Comparison of ENCODE assay signal across 12 cellular contexts in genomic region chr19:14564651-14565297, GRCh38. TPM values are rescaled to one million over a fixed set of nuclear protein-coding genes. Genes with fewer than 3 reads are reported as not detected.
DNase-seq lines count a peak whose midpoint lies in the region; ATAC-seq, FAIRE-seq and TF ChIP-seq lines count a peak whose summit lies in the region.
"Not testable (repeated sequence)": the region's sequence is repeated elsewhere in the genome, so short reads cannot be mapped to it uniquely, and the experiment has no call there.
"Had no signal": no experiment of that assay in that cellular context is flagged by ENCODE, and none has a peak within 500 bp of the region (broad histone marks: within the 10 kb centered on the region; RNA-seq: fewer than 3 reads in every experiment).

No MANE protein-coding gene starts in this region.

- not testable (repeated sequence) for H3K36me3 ChIP-seq in Karpas-422 (ENCODE audit: insufficient read depth, low read length)
- peaks cover 0 to 17% of the 10 kb centered on the region in 2 experiments for H3K36me3 ChIP-seq in SK-N-SH (replicated peaks in 1 of 2; ENCODE audit: control insufficient read depth in 1 of 2, insufficient read depth in 2 of 2, low read length in 1 of 2)
- peaks cover 6 to 17% of the 10 kb centered on the region in 2 experiments; a peak in 3 of 5 replicates for H3K36me3 ChIP-seq in HepG2 (replicated peaks in 1 of 2; ENCODE audit: control insufficient read depth in 1 of 2, insufficient read depth in 2 of 2, low read length in 2 of 2)

- H3K9me3 ChIP-seq in A549; Karpas-422 (ENCODE audit: low read length); SK-N-SH; HepG2 (ENCODE audit: low read length): not testable (repeated sequence)

- TF ChIP-seq CTCF in A549 (IDR thresholded peaks at IDR 0.05); SK-N-SH (IDR thresholded peaks at IDR 0.05); HepG2 (CRISPR knock-in tag; IDR thresholded peaks at IDR 0.05): not testable (repeated sequence)

- in situ Hi-C loops in HepG2 (cut with HindIII; ENCODE audit: extremely low pct_ligation_motif_present, low pct_unique_long_range_greater_than_20kb), result not testable (repeated sequence)

- H3K4me2 ChIP-seq in A549; Karpas-422 (ENCODE audit: low read depth, low read length, poor library complexity, severe bottlenecking); SK-N-SH; HepG2 (ENCODE audit: low read depth, low read length): not testable (repeated sequence)

- not testable (repeated sequence) for H3K27ac ChIP-seq in A549; Karpas-422 (ENCODE audit: low read length); SK-N-SH (ENCODE audit: low read depth in 2 of 2, low read length in 1 of 2); HepG2 (ENCODE audit: extremely low read length, insufficient read depth, low read length)

- H3F3A ChIP-seq in SK-N-SH (replicated peaks; ENCODE audit: insufficient read depth), result not testable (repeated sequence)

- not testable (repeated sequence) for H3K4me3 Mint-ChIP-seq in activated T-cell treated with anti-CD3 and anti-CD28 coated beads, Interleukin-2, amount 50 U/mL, for 24 hours; central memory CD8-positive, alpha-beta T cell; stimulated activated naive CD8-positive, alpha-beta T cell treated with anti-CD3 and anti-CD28 coated beads, Interleukin-15, amount 100 ng/mL, for 72 hours

- not testable (repeated sequence) for H3K27me3 Mint-ChIP-seq in activated T-cell treated with anti-CD3 and anti-CD28 coated beads, Interleukin-2, amount 50 U/mL, for 24 hours; central memory CD8-positive, alpha-beta T cell; stimulated activated naive CD8-positive, alpha-beta T cell treated with anti-CD3 and anti-CD28 coated beads, Interleukin-15, amount 100 ng/mL, for 72 hours

- intact Hi-C loops in HepG2 (cut with micrococcal nuclease; ENCODE audit: unreplicated experiment), result not testable (repeated sequence)

- not testable (repeated sequence) for H3K9me2 ChIP-seq in Karpas-422 (replicated peaks; ENCODE audit: insufficient read depth, low read length); SK-N-SH

- not testable (repeated sequence) for H3K9ac ChIP-seq in Karpas-422 (ENCODE audit: low read length); SK-N-SH; HepG2 (ENCODE audit: insufficient read depth, low read depth, low read length)

- H2AFZ ChIP-seq in Karpas-422 (ENCODE audit: low read length); SK-N-SH (ENCODE audit: low read depth); HepG2 (ENCODE audit: low read length): not testable (repeated sequence)

- not testable (repeated sequence) for H4K20me1 ChIP-seq in Karpas-422 (ENCODE audit: insufficient read depth, low read depth, low read length); SK-N-SH (ENCODE audit: insufficient read depth); HepG2 (ENCODE audit: insufficient read depth, low read length)

- H3K79me2 ChIP-seq in Karpas-422 (ENCODE audit: low read length), result peaks cover 36% of the 10 kb centered on the region
- H3K79me2 ChIP-seq in SK-N-SH (ENCODE audit: insufficient read depth); HepG2 (ENCODE audit: insufficient read depth, low read length): not testable (repeated sequence)

- H3K36me3 Mint-ChIP-seq in activated T-cell treated with anti-CD3 and anti-CD28 coated beads, Interleukin-2, amount 50 U/mL, for 24 hours (ENCODE audit: low read depth), result peaks cover 54% of the 10 kb centered on the region
- H3K36me3 Mint-ChIP-seq in central memory CD8-positive, alpha-beta T cell (ENCODE audit: insufficient read depth), result peaks cover 14% of the 10 kb centered on the region

- POLR2A ChIA-PET in A549 (lab: Yijun Ruan, JAX); SK-N-SH (lab: Yijun Ruan, JAX); HepG2 (lab: Yijun Ruan, JAX): not testable (repeated sequence)

- not testable (repeated sequence) for H3K9me3 Mint-ChIP-seq in activated T-cell treated with anti-CD3 and anti-CD28 coated beads, Interleukin-2, amount 50 U/mL, for 24 hours; central memory CD8-positive, alpha-beta T cell; stimulated activated naive CD8-positive, alpha-beta T cell treated with anti-CD3 and anti-CD28 coated beads, Interleukin-15, amount 100 ng/mL, for 72 hours

- not testable (repeated sequence) for H3K27me3 ChIP-seq in Karpas-422 (ENCODE audit: low read length); SK-N-SH (ENCODE audit: insufficient read depth); HepG2 (ENCODE audit: control insufficient read depth in 1 of 2, insufficient read depth in 2 of 2, low read length in 2 of 2)

- 0 out of 6 replicates have a peak, but pooled peaks of 1 of the 2 experiments have one; percentile 4 for ATAC-seq in A549
- not testable (repeated sequence) for ATAC-seq in central memory CD8-positive, alpha-beta T cell (replicated peaks; ENCODE audit: extremely low read depth, poor library complexity, severe bottlenecking); HepG2
- ATAC-seq in stimulated activated naive CD8-positive, alpha-beta T cell treated with anti-CD3 and anti-CD28 coated beads, Interleukin-15, amount 100 ng/mL, for 72 hours, result peak; percentile 7

- CTCF ChIA-PET in A549 (lab: Yijun Ruan, JAX) (interaction anchor here (8.3 kb wide), 1 partner anchor 8 kb away, joined by 39 read pairs; no protein-coding TSS in a partner anchor), SK-N-SH (lab: Yijun Ruan, JAX) (interaction anchor here (1.4 to 2.0 kb wide), 2 partner anchors 7 to 8 kb away, joined by 6 to 11 read pairs; partner anchors contain the start of gene NDUFB7)
- CTCF ChIA-PET in HepG2 (lab: Yijun Ruan, JAX; ENCODE audit: low intra/inter-chr PET ratio, low total read pairs), result not testable (repeated sequence)

- TF ChIP-seq POLR2A in A549 (IDR thresholded peaks at IDR 0.05; ENCODE audit: low read length); GM12892 (IDR thresholded peaks at IDR 0.05; ENCODE audit: low read depth, low read length); HepG2 (IDR thresholded peaks at IDR 0.05; ENCODE audit: insufficient read depth in 1 of 2, low read depth in 2 of 2, low read length in 2 of 2): not testable (repeated sequence)

- TF ChIP-seq EP300 in A549 (IDR thresholded peaks at IDR 0.05); SK-N-SH (IDR thresholded peaks at IDR 0.05; ENCODE audit: borderline replicate concordance in 1 of 2, low read depth in 1 of 2, low read length in 1 of 2); HepG2 (IDR thresholded peaks at IDR 0.05; ENCODE audit: low read depth in 2 of 2, low read length in 2 of 2); HepG2 (CRISPR knock-in tag; IDR thresholded peaks at IDR 0.05; ENCODE audit: borderline replicate concordance): not testable (repeated sequence)

- peak overlapping the region; percentile 14 for H3K27ac Mint-ChIP-seq in activated T-cell treated with anti-CD3 and anti-CD28 coated beads, Interleukin-2, amount 50 U/mL, for 24 hours
- peak overlapping the region; percentile 22 for H3K27ac Mint-ChIP-seq in central memory CD8-positive, alpha-beta T cell (ENCODE audit: low read depth)
- not testable (repeated sequence) for H3K27ac Mint-ChIP-seq in stimulated activated naive CD8-positive, alpha-beta T cell treated with anti-CD3 and anti-CD28 coated beads, Interleukin-15, amount 100 ng/mL, for 72 hours

- DNase-seq in A549 (ENCODE audit: low read depth in 1 of 2, low spot score in 1 of 2); GM12892 (ENCODE audit: insufficient read length); activated T-cell treated with anti-CD3 and anti-CD28 coated beads, Interleukin-2, amount 50 U/mL, for 24 hours; central memory CD8-positive, alpha-beta T cell (ENCODE audit: low spot score in 2 of 2); HepG2 (ENCODE audit: low spot score); stimulated activated naive CD8-positive, alpha-beta T cell treated with anti-CD3 and anti-CD28 coated beads, Interleukin-15, amount 100 ng/mL, for 72 hours: not testable (repeated sequence)
- peak; percentile 58 for DNase-seq in Karpas-422
- DNase-seq in SK-N-SH, result peak; percentile 32

- TF ChIP-seq RAD21 in A549 (conservative IDR thresholded peaks at IDR 0.05 in 1 of 2, IDR thresholded peaks at IDR 0.05 in 1 of 2); SK-N-SH (IDR thresholded peaks at IDR 0.05; ENCODE audit: low read length); HepG2 (CRISPR knock-in tag; IDR thresholded peaks at IDR 0.05): not testable (repeated sequence)

- FAIRE-seq in A549 (lab: Jason Lieb, UNC); HepG2 (lab: Jason Lieb, UNC): not testable (repeated sequence)
- FAIRE-seq in GM12892 (lab: Jason Lieb, UNC), result peak; percentile 57

- 91% methylated on average over 10 of the region's 22 CpGs for whole genome bisulfite sequencing in A549 (ENCODE audit: missing lambda C conversion rate)
- WGBS in SK-N-SH (ENCODE audit: low lambda C conversion rate), result 93% methylated on average over 14 of the region's 22 CpGs
- 97% methylated on average over 20 of the region's 22 CpGs for WGBS in HepG2 (ENCODE audit: low lambda C conversion rate)

- not testable (repeated sequence) for H3K4me3 ChIP-seq in A549; Karpas-422 (ENCODE audit: low read length); SK-N-SH (ENCODE audit: low read depth in 2 of 2, low read length in 1 of 2); HepG2 (replicated peaks in 1 of 3; ENCODE audit: insufficient read depth in 1 of 3, low read depth in 2 of 3, low read length in 3 of 3)

- peaks cover 42% of the 10 kb centered on the region for H3K4me1 Mint-ChIP-seq in activated T-cell treated with anti-CD3 and anti-CD28 coated beads, Interleukin-2, amount 50 U/mL, for 24 hours (ENCODE audit: low read depth)
- peaks cover 53% of the 10 kb centered on the region for H3K4me1 Mint-ChIP-seq in central memory CD8-positive, alpha-beta T cell
- peaks cover 85% of the 10 kb centered on the region for H3K4me1 Mint-ChIP-seq in stimulated activated naive CD8-positive, alpha-beta T cell treated with anti-CD3 and anti-CD28 coated beads, Interleukin-15, amount 100 ng/mL, for 72 hours

- H3K4me1 ChIP-seq in A549; SK-N-SH (ENCODE audit: control insufficient read depth in 1 of 2, insufficient read depth in 2 of 2, low read depth in 1 of 2, low read length in 1 of 2): not testable (repeated sequence)
- H3K4me1 ChIP-seq in Karpas-422 (ENCODE audit: low read length) (peaks cover 11% of the 10 kb centered on the region), HepG2 (ENCODE audit: insufficient read depth, low read length) (peaks cover 15% of the 10 kb centered on the region; the same call in 1 of the 2 replicates)

- BruUV-seq in HepG2 (replicated peaks; lab: Mats Ljungman, UMichigan), result TSS peak; percentile 50

RNA-seq across cellular contexts. Expression of gene NDUFB7, which starts 7.1 kb away (rescaled TPM):
- polyA plus RNA-seq in A549 (2011; rRNA removed) (73.7 and 82.3 TPM in 2 replicates), A549 (2017; fragmentation: RNase III; extraction: RNeasy Plus Mini Kit Qiagen cat#74134 plus additional on column Dnase treatment) (158 to 164 TPM (median 161 TPM) in 3 replicates), SK-N-SH (2012; rRNA removed) (458 and 465 TPM in 2 replicates), HepG2 (2011; rRNA removed) (156 and 192 TPM in 2 replicates)
- polyA plus RNA-seq in A549 (2012; cell fraction: cytosol; rRNA removed), result 444 and 555 TPM in 2 replicates
- polyA plus RNA-seq in A549 (2012; cell fraction: nucleus; rRNA removed), result 310 and 479 TPM in 2 replicates
- polyA minus RNA-seq in A549 (2011; rRNA and poly(A)+ RNA removed), result 11.0 and 11.1 TPM in 2 replicates
- polyA plus RNA-seq in GM12892 (2012; ENCODE audit: missing spikeins), result 95.4 TPM
- 230 and 370 TPM in 2 replicates for total RNA-seq in Karpas-422 (2014; rRNA removed; shearing (Covaris generic); ENCODE audit: low replicate concordance)
- polyA plus RNA-seq in SK-N-SH (2012; cell fraction: cytosol; rRNA removed), result 199 and 306 TPM in 2 replicates
- polyA plus RNA-seq in SK-N-SH (2012; cell fraction: nucleus; rRNA removed), result 166 and 323 TPM in 2 replicates
- 198 and 244 TPM in 2 replicates for total RNA-seq in HepG2 (2016; rRNA removed; fragmentation: Illumina TruSeq; extraction: Trizol)
- total RNA-seq in HepG2 (2016; cell fraction: cytosol; rRNA removed; fragmentation: Illumina TruSeq; extraction: Trizol; ENCODE audit: low read depth), result 82.1 and 95.0 TPM in 2 replicates
- 211 and 273 TPM in 2 replicates for total RNA-seq in HepG2 (2016; cell fraction: insoluble cytoplasmic fraction; rRNA removed; fragmentation: Illumina TruSeq; extraction: Trizol)
- total RNA-seq in HepG2 (2016; cell fraction: membrane; rRNA removed; fragmentation: Illumina TruSeq; extraction: Trizol), result 110 and 154 TPM in 2 replicates
- total RNA-seq in HepG2 (2016; cell fraction: nucleus; rRNA removed; fragmentation: Illumina TruSeq; extraction: Trizol), result 70.6 and 78.7 TPM in 2 replicates
- 190 and 437 TPM in 2 replicates for polyA plus RNA-seq in HepG2 (2011; cell fraction: cytosol; rRNA removed)
- polyA plus RNA-seq in HepG2 (2011; cell fraction: nucleus; rRNA removed), result 175 and 191 TPM in 2 replicates
- 61.7 and 64.5 TPM in 2 replicates for polyA plus RNA-seq in HepG2 (2012)
- polyA plus RNA-seq in HepG2 (2016; cell fraction: cytosol; fragmentation: Illumina TruSeq; extraction: Trizol; ENCODE audit: low read depth), result 81.2 and 92.7 TPM in 2 replicates
- polyA plus RNA-seq in HepG2 (2016; cell fraction: insoluble cytoplasmic fraction; fragmentation: Illumina TruSeq; extraction: Trizol; ENCODE audit: low read depth), result 241 and 259 TPM in 2 replicates
- polyA plus RNA-seq in HepG2 (2016; cell fraction: membrane; fragmentation: Illumina TruSeq; extraction: Trizol; ENCODE audit: low read depth), result 104 and 120 TPM in 2 replicates
- 132 and 145 TPM in 2 replicates for polyA plus RNA-seq in HepG2 (2016; cell fraction: nucleus; fragmentation: Illumina TruSeq; extraction: Trizol; ENCODE audit: insufficient read depth, low read depth)
- polyA minus RNA-seq in HepG2 (2011; rRNA and poly(A)+ RNA removed; ENCODE audit: low replicate concordance), result 70.0 and 85.2 TPM in 2 replicates
- polyA minus RNA-seq in HepG2 (2011; cell fraction: cytosol; rRNA and poly(A)+ RNA removed), result 35.3 and 38.9 TPM in 2 replicates
- 12.1 and 13.1 TPM in 2 replicates for polyA minus RNA-seq in HepG2 (2011; cell fraction: nucleus; rRNA and poly(A)+ RNA removed)

RNA-seq across cellular contexts. Expression of gene CLEC17A, which starts 18.1 kb away (rescaled TPM):
- not detected in 2 replicates for polyA plus RNA-seq in A549 (2011; rRNA removed)
- not detected in 2 replicates for polyA plus RNA-seq in A549 (2012; cell fraction: cytosol; rRNA removed)
- not detected in 2 replicates for polyA plus RNA-seq in A549 (2012; cell fraction: nucleus; rRNA removed)
- not detected in 3 replicates for polyA plus RNA-seq in A549 (2017; fragmentation: RNase III; extraction: RNeasy Plus Mini Kit Qiagen cat#74134 plus additional on column Dnase treatment)
- polyA minus RNA-seq in A549 (2011; rRNA and poly(A)+ RNA removed), result not detected in 2 replicates
- polyA plus RNA-seq in GM12892 (2012; ENCODE audit: missing spikeins), result 67.4 TPM
- 7.4 and 17.6 TPM in 2 replicates for total RNA-seq in Karpas-422 (2014; rRNA removed; shearing (Covaris generic); ENCODE audit: low replicate concordance)
- 0.05 TPM in 1 of 2 replicates, not detected in the other for polyA plus RNA-seq in SK-N-SH (2012; rRNA removed)
- polyA plus RNA-seq in SK-N-SH (2012; cell fraction: cytosol; rRNA removed), result 0.01 TPM in 1 of 2 replicates, not detected in the other
- polyA plus RNA-seq in SK-N-SH (2012; cell fraction: nucleus; rRNA removed), result 0.15 and 0.19 TPM in 2 replicates
- total RNA-seq in HepG2 (2016; rRNA removed; fragmentation: Illumina TruSeq; extraction: Trizol), result not detected in 2 replicates
- total RNA-seq in HepG2 (2016; cell fraction: cytosol; rRNA removed; fragmentation: Illumina TruSeq; extraction: Trizol; ENCODE audit: low read depth), result not detected in 2 replicates
- total RNA-seq in HepG2 (2016; cell fraction: insoluble cytoplasmic fraction; rRNA removed; fragmentation: Illumina TruSeq; extraction: Trizol), result not detected in 2 replicates
- not detected in 2 replicates for total RNA-seq in HepG2 (2016; cell fraction: membrane; rRNA removed; fragmentation: Illumina TruSeq; extraction: Trizol)
- not detected in 2 replicates for total RNA-seq in HepG2 (2016; cell fraction: nucleus; rRNA removed; fragmentation: Illumina TruSeq; extraction: Trizol)
- not detected in 2 replicates for polyA plus RNA-seq in HepG2 (2011; rRNA removed)
- polyA plus RNA-seq in HepG2 (2011; cell fraction: cytosol; rRNA removed), result not detected in 2 replicates
- not detected in 2 replicates for polyA plus RNA-seq in HepG2 (2011; cell fraction: nucleus; rRNA removed)
- not detected in 2 replicates for polyA plus RNA-seq in HepG2 (2012)
- not detected in 2 replicates for polyA plus RNA-seq in HepG2 (2016; cell fraction: cytosol; fragmentation: Illumina TruSeq; extraction: Trizol; ENCODE audit: low read depth)
- not detected in 2 replicates for polyA plus RNA-seq in HepG2 (2016; cell fraction: insoluble cytoplasmic fraction; fragmentation: Illumina TruSeq; extraction: Trizol; ENCODE audit: low read depth)
- not detected in 2 replicates for polyA plus RNA-seq in HepG2 (2016; cell fraction: membrane; fragmentation: Illumina TruSeq; extraction: Trizol; ENCODE audit: low read depth)
- polyA plus RNA-seq in HepG2 (2016; cell fraction: nucleus; fragmentation: Illumina TruSeq; extraction: Trizol; ENCODE audit: insufficient read depth, low read depth), result not detected in 2 replicates
- polyA minus RNA-seq in HepG2 (2011; rRNA and poly(A)+ RNA removed; ENCODE audit: low replicate concordance), result 0.33 TPM in 1 of 2 replicates, not detected in the other
- not detected in 2 replicates for polyA minus RNA-seq in HepG2 (2011; cell fraction: cytosol; rRNA and poly(A)+ RNA removed)
- polyA minus RNA-seq in HepG2 (2011; cell fraction: nucleus; rRNA and poly(A)+ RNA removed), result not detected in 2 replicates
- total RNA-seq: A172, Calu3, Right ventricle myocardium superior had no signal
- polyA plus RNA-seq: BJ had no signal

RNA-seq across cellular contexts. Expression of gene TECR, which starts 35.4 kb away (rescaled TPM):
- polyA plus RNA-seq in A549 (2011; rRNA removed), result 74.4 and 87.7 TPM in 2 replicates
- 109 and 151 TPM in 2 replicates for polyA plus RNA-seq in A549 (2012; cell fraction: cytosol; rRNA removed)
- polyA plus RNA-seq in A549 (2012; cell fraction: nucleus; rRNA removed), result 315 and 372 TPM in 2 replicates
- 118 to 149 TPM (median 139 TPM) in 3 replicates for polyA plus RNA-seq in A549 (2017; fragmentation: RNase III; extraction: RNeasy Plus Mini Kit Qiagen cat#74134 plus additional on column Dnase treatment)
- 239 and 266 TPM in 2 replicates for polyA minus RNA-seq in A549 (2011; rRNA and poly(A)+ RNA removed)
- polyA plus RNA-seq in GM12892 (2012; ENCODE audit: missing spikeins), result 29.1 TPM
- 45.1 and 81.4 TPM in 2 replicates for total RNA-seq in Karpas-422 (2014; rRNA removed; shearing (Covaris generic); ENCODE audit: low replicate concordance)
- 87.9 and 110 TPM in 2 replicates for polyA plus RNA-seq in SK-N-SH (2012; rRNA removed)
- 32.4 and 57.6 TPM in 2 replicates for polyA plus RNA-seq in SK-N-SH (2012; cell fraction: cytosol; rRNA removed)
- 142 and 144 TPM in 2 replicates for polyA plus RNA-seq in SK-N-SH (2012; cell fraction: nucleus; rRNA removed)
- 25.9 and 54.9 TPM in 2 replicates for total RNA-seq in HepG2 (2016; rRNA removed; fragmentation: Illumina TruSeq; extraction: Trizol)
- total RNA-seq in HepG2 (2016; cell fraction: cytosol; rRNA removed; fragmentation: Illumina TruSeq; extraction: Trizol; ENCODE audit: low read depth), result 25.1 and 26.1 TPM in 2 replicates
- 24.8 and 55.4 TPM in 2 replicates for total RNA-seq in HepG2 (2016; cell fraction: insoluble cytoplasmic fraction; rRNA removed; fragmentation: Illumina TruSeq; extraction: Trizol)
- total RNA-seq in HepG2 (2016; cell fraction: membrane; rRNA removed; fragmentation: Illumina TruSeq; extraction: Trizol), result 23.9 and 26.8 TPM in 2 replicates
- total RNA-seq in HepG2 (2016; cell fraction: nucleus; rRNA removed; fragmentation: Illumina TruSeq; extraction: Trizol), result 68.9 and 76.1 TPM in 2 replicates
- 121 and 137 TPM in 2 replicates for polyA plus RNA-seq in HepG2 (2011; rRNA removed)
- 131 and 134 TPM in 2 replicates for polyA plus RNA-seq in HepG2 (2011; cell fraction: cytosol; rRNA removed)
- 178 and 205 TPM in 2 replicates for polyA plus RNA-seq in HepG2 (2011; cell fraction: nucleus; rRNA removed)
- polyA plus RNA-seq in HepG2 (2012), result 94.0 and 122 TPM in 2 replicates
- polyA plus RNA-seq in HepG2 (2016; cell fraction: cytosol; fragmentation: Illumina TruSeq; extraction: Trizol; ENCODE audit: low read depth), result 70.2 and 77.8 TPM in 2 replicates
- 52.7 and 78.7 TPM in 2 replicates for polyA plus RNA-seq in HepG2 (2016; cell fraction: insoluble cytoplasmic fraction; fragmentation: Illumina TruSeq; extraction: Trizol; ENCODE audit: low read depth)
- polyA plus RNA-seq in HepG2 (2016; cell fraction: membrane; fragmentation: Illumina TruSeq; extraction: Trizol; ENCODE audit: low read depth), result 63.3 and 69.9 TPM in 2 replicates
- polyA plus RNA-seq in HepG2 (2016; cell fraction: nucleus; fragmentation: Illumina TruSeq; extraction: Trizol; ENCODE audit: insufficient read depth, low read depth), result 231 and 244 TPM in 2 replicates
- polyA minus RNA-seq in HepG2 (2011; rRNA and poly(A)+ RNA removed; ENCODE audit: low replicate concordance), result 243 and 582 TPM in 2 replicates
- polyA minus RNA-seq in HepG2 (2011; cell fraction: cytosol; rRNA and poly(A)+ RNA removed), result 99.1 and 118 TPM in 2 replicates
- 62.2 and 64.2 TPM in 2 replicates for polyA minus RNA-seq in HepG2 (2011; cell fraction: nucleus; rRNA and poly(A)+ RNA removed)

RNA-seq across cellular contexts. Expression of gene DNAJB1, which starts 46.6 kb away (rescaled TPM):
- polyA plus RNA-seq in A549 (2011; rRNA removed) (124 and 126 TPM in 2 replicates), A549 (2017; fragmentation: RNase III; extraction: RNeasy Plus Mini Kit Qiagen cat#74134 plus additional on column Dnase treatment) (110 to 128 TPM (median 116 TPM) in 3 replicates), SK-N-SH (2012; rRNA removed) (95.7 and 103 TPM in 2 replicates), HepG2 (2011; rRNA removed) (97.3 and 108 TPM in 2 replicates)
- polyA plus RNA-seq in A549 (2012; cell fraction: cytosol; rRNA removed), result 119 and 126 TPM in 2 replicates
- 90.3 and 104 TPM in 2 replicates for polyA plus RNA-seq in A549 (2012; cell fraction: nucleus; rRNA removed)
- polyA minus RNA-seq in A549 (2011; rRNA and poly(A)+ RNA removed), result 85.5 and 90.5 TPM in 2 replicates
- 23.8 TPM for polyA plus RNA-seq in GM12892 (2012; ENCODE audit: missing spikeins)
- 39.7 and 49.0 TPM in 2 replicates for total RNA-seq in Karpas-422 (2014; rRNA removed; shearing (Covaris generic); ENCODE audit: low replicate concordance)
- polyA plus RNA-seq in SK-N-SH (2012; cell fraction: cytosol; rRNA removed), result 95.9 and 110 TPM in 2 replicates
- polyA plus RNA-seq in SK-N-SH (2012; cell fraction: nucleus; rRNA removed), result 65.8 and 66.3 TPM in 2 replicates
- total RNA-seq in HepG2 (2016; rRNA removed; fragmentation: Illumina TruSeq; extraction: Trizol), result 87.5 and 101 TPM in 2 replicates
- 43.8 and 48.3 TPM in 2 replicates for total RNA-seq in HepG2 (2016; cell fraction: cytosol; rRNA removed; fragmentation: Illumina TruSeq; extraction: Trizol; ENCODE audit: low read depth)
- 87.7 and 97.3 TPM in 2 replicates for total RNA-seq in HepG2 (2016; cell fraction: insoluble cytoplasmic fraction; rRNA removed; fragmentation: Illumina TruSeq; extraction: Trizol)
- 100 and 105 TPM in 2 replicates for total RNA-seq in HepG2 (2016; cell fraction: membrane; rRNA removed; fragmentation: Illumina TruSeq; extraction: Trizol)
- 40.6 and 45.4 TPM in 2 replicates for total RNA-seq in HepG2 (2016; cell fraction: nucleus; rRNA removed; fragmentation: Illumina TruSeq; extraction: Trizol)
- 90.1 and 116 TPM in 2 replicates for polyA plus RNA-seq in HepG2 (2011; cell fraction: cytosol; rRNA removed)
- polyA plus RNA-seq in HepG2 (2011; cell fraction: nucleus; rRNA removed), result 41.8 and 55.7 TPM in 2 replicates
- polyA plus RNA-seq in HepG2 (2012), result 45.3 and 99.6 TPM in 2 replicates
- polyA plus RNA-seq in HepG2 (2016; cell fraction: cytosol; fragmentation: Illumina TruSeq; extraction: Trizol; ENCODE audit: low read depth), result 43.8 and 48.0 TPM in 2 replicates
- 139 and 144 TPM in 2 replicates for polyA plus RNA-seq in HepG2 (2016; cell fraction: insoluble cytoplasmic fraction; fragmentation: Illumina TruSeq; extraction: Trizol; ENCODE audit: low read depth)
- 72.7 and 75.0 TPM in 2 replicates for polyA plus RNA-seq in HepG2 (2016; cell fraction: membrane; fragmentation: Illumina TruSeq; extraction: Trizol; ENCODE audit: low read depth)
- polyA plus RNA-seq in HepG2 (2016; cell fraction: nucleus; fragmentation: Illumina TruSeq; extraction: Trizol; ENCODE audit: insufficient read depth, low read depth), result 76.4 and 83.8 TPM in 2 replicates
- 94.0 and 151 TPM in 2 replicates for polyA minus RNA-seq in HepG2 (2011; rRNA and poly(A)+ RNA removed; ENCODE audit: low replicate concordance)
- polyA minus RNA-seq in HepG2 (2011; cell fraction: cytosol; rRNA and poly(A)+ RNA removed), result 34.2 and 35.4 TPM in 2 replicates
- polyA minus RNA-seq in HepG2 (2011; cell fraction: nucleus; rRNA and poly(A)+ RNA removed), result 42.7 and 47.7 TPM in 2 replicates
